ENCODE assay signal across 13 cellular contexts in the genomic region with DNA sequence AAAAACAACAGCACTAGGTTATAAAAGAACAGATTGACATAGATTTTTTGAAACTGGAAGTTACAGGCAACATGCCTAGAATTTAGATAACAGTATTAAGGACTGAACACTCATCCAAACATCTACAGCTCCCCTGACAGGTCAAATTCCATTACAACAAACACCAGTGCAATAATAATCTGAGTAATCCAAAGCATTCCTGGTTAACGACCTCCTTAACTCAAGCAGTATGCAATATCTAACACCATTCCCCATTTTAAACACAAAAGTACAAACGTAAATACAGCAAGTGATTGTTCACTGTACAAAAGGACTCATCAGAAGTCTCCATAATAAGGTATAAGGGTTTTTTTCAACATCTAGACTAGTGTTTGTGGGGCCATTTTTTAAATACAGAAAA. TPM values are rescaled to one million over a fixed set of nuclear protein-coding genes. Genes with fewer than 3 reads are reported as not detected.
DNase-seq lines count a peak whose midpoint lies in the region; ATAC-seq, FAIRE-seq and TF ChIP-seq lines count a peak whose summit lies in the region.
"Had no signal": no experiment of that assay in that cellular context is flagged by ENCODE, and none has a peak within 500 bp of the region (broad histone marks: within the 10 kb centered on the region; RNA-seq: fewer than 3 reads in every experiment).

No MANE protein-coding gene starts in this region.

- no peak for ATAC-seq in naive thymus-derived CD4-positive, alpha-beta T cell
- ATAC-seq: effector memory CD8-positive, alpha-beta T cell had no signal

- H3K27ac ChIP-seq in ACC112 (ENCODE audit: low read depth, low read length) (peak overlapping the region; percentile 75), SJCRH30 (no peak overlapping the region)
- no peak overlapping the region for H3K27ac ChIP-seq in naive thymus-derived CD4-positive, alpha-beta T cell (ENCODE audit: low read depth, low read length)
- H3K27ac ChIP-seq: parathyroid adenoma had no signal

- peaks cover 3% of the 10 kb centered on the region for H3K27me3 Mint-ChIP-seq in HFFc6 (ENCODE audit: insufficient read depth)
- H3K27me3 Mint-ChIP-seq in naive thymus-derived CD4-positive, alpha-beta T cell, result no peaks in the 10 kb centered on the region
- H3K27me3 Mint-ChIP-seq: effector memory CD8-positive, alpha-beta T cell had no signal

- H3K27me3 ChIP-seq in ACC112 (ENCODE audit: insufficient read depth, low read length), result no peaks in the 10 kb centered on the region
- no peaks in the 10 kb centered on the region for H3K27me3 ChIP-seq in naive thymus-derived CD4-positive, alpha-beta T cell (ENCODE audit: control insufficient read depth in 2 of 2, insufficient read depth in 2 of 2, low read length in 2 of 2)
- no peaks in the 10 kb centered on the region for H3K27me3 ChIP-seq in SJCRH30

- H2AFZ ChIP-seq in ACC112 (ENCODE audit: low read length, unreplicated experiment), result no peak overlapping the region
- H2AFZ ChIP-seq: parathyroid adenoma had no signal

- H3K27ac Mint-ChIP-seq in HFFc6, result peak overlapping the region; percentile 81
- peak overlapping the region in 2 of 9 donors; percentile 10 to 16 for H3K27ac Mint-ChIP-seq in naive thymus-derived CD4-positive, alpha-beta T cell

- no peak for FAIRE-seq in GM12891 (lab: Jason Lieb, UNC)

- peaks cover 4% of the 10 kb centered on the region for H3K9me3 Mint-ChIP-seq in HFFc6
- H3K9me3 Mint-ChIP-seq in naive thymus-derived CD4-positive, alpha-beta T cell, result peaks cover 0 to 5% (median 2%) of the 10 kb centered on the region in 11 donors
- H3K9me3 Mint-ChIP-seq: effector memory CD8-positive, alpha-beta T cell had no signal

- POLR2A ChIA-PET in naive thymus-derived CD4-positive, alpha-beta T cell (lab: Charles Lee), result no interaction called here

- TF ChIP-seq CTCF in HFFc6 (IDR thresholded peaks at IDR 0.05) (no peak), GM10266 (IDR thresholded peaks at IDR 0.05; ENCODE audit: control insufficient read depth, insufficient read depth, low read depth, missing control alignments) (no peak)

- peaks cover 97% of the 10 kb centered on the region for H3K4me1 Mint-ChIP-seq in HFFc6 (ENCODE audit: low read depth)
- peaks cover 22 to 75% (median 48%) of the 10 kb centered on the region in 7 donors for H3K4me1 Mint-ChIP-seq in naive thymus-derived CD4-positive, alpha-beta T cell

- CTCF ChIA-PET in naive thymus-derived CD4-positive, alpha-beta T cell (lab: Charles Lee), result no interaction called here

- DNase-seq in HFFc6 (peak; percentile 68), cerebellar cortex (ENCODE audit: low spot score) (peak; percentile 85), iris pigment epithelial cell (ENCODE audit: low read depth) (peak; percentile 77), GM10266 (ENCODE audit: extremely low spot score) (no peak), GM12891 (ENCODE audit: insufficient read length, low spot score) (no peak), SJCRH30 (no peak)
- no peak for DNase-seq in naive thymus-derived CD4-positive, alpha-beta T cell
- DNase-seq: activated CD4-positive, CD25-positive, alpha-beta regulatory T cell treated with anti-CD3 and anti-CD28 coated beads, Interleukin-2, amount 50 U/mL, for 72 hours; effector memory CD8-positive, alpha-beta T cell; NCI-H2171; SHP77 treated with DMSO at 0.1 percent for 48 hours had no signal

- TF ChIP-seq POLR2A in GM12891 (IDR thresholded peaks at IDR 0.05; ENCODE audit: low read depth, low read length), result no peak

- intact Hi-C loops in naive thymus-derived CD4-positive, alpha-beta T cell (cut with micrococcal nuclease), result no loop called here

- H3K36me3 ChIP-seq in ACC112 (ENCODE audit: insufficient read depth, low read length), result no peaks in the 10 kb centered on the region
- H3K36me3 ChIP-seq in naive thymus-derived CD4-positive, alpha-beta T cell (ENCODE audit: control insufficient read depth in 2 of 3, insufficient read depth in 3 of 3, low read length in 3 of 3), result no peaks in the 10 kb centered on the region
- H3K36me3 ChIP-seq in SJCRH30, result no peaks in the 10 kb centered on the region

- peaks cover 97% of the 10 kb centered on the region for H3K79me2 ChIP-seq in ACC112 (ENCODE audit: control insufficient read depth, insufficient read depth, low read length, unreplicated experiment)
- H3K79me2 ChIP-seq: parathyroid adenoma had no signal

- peak overlapping the region; percentile 69 for H3K4me3 Mint-ChIP-seq in HFFc6
- H3K4me3 Mint-ChIP-seq in naive thymus-derived CD4-positive, alpha-beta T cell, result no peak overlapping the region
- H3K4me3 Mint-ChIP-seq: effector memory CD8-positive, alpha-beta T cell had no signal

- H3K4me1 ChIP-seq in ACC112 (ENCODE audit: control insufficient read depth, insufficient read depth, low read length, unreplicated experiment) (peaks cover 75% of the 10 kb centered on the region), SJCRH30 (no peaks in the 10 kb centered on the region)
- no peaks in the 10 kb centered on the region for H3K4me1 ChIP-seq in naive thymus-derived CD4-positive, alpha-beta T cell (ENCODE audit: control insufficient read depth in 2 of 2, insufficient read depth in 2 of 2, low read length in 2 of 2)
- H3K4me1 ChIP-seq: parathyroid adenoma had no signal

- no peaks in the 10 kb centered on the region for H3K9me3 ChIP-seq in naive thymus-derived CD4-positive, alpha-beta T cell (ENCODE audit: control insufficient read depth in 2 of 3, low read length in 3 of 3)
- no peaks in the 10 kb centered on the region for H3K9me3 ChIP-seq in SJCRH30 (replicated peaks)

- H3K4me3 ChIP-seq in ACC112 (ENCODE audit: low read depth, low read length), result peak overlapping the region; percentile 27; the same call in 1 of the 2 replicates
- H3K4me3 ChIP-seq in naive thymus-derived CD4-positive, alpha-beta T cell (ENCODE audit: low read length), result no peak overlapping the region
- no peak overlapping the region for H3K4me3 ChIP-seq in SJCRH30

- peaks cover 30% of the 10 kb centered on the region for H3K36me3 Mint-ChIP-seq in HFFc6 (ENCODE audit: low read depth)
- H3K36me3 Mint-ChIP-seq in naive thymus-derived CD4-positive, alpha-beta T cell, result peaks cover 0 to 13% (median 7%) of the 10 kb centered on the region in 5 donors

TF ChIP-seq in GM12891, 5 proteins besides CTCF, POLR2A, EP300 and RAD21:
- no peak for TF ChIP-seq TAF1 (IDR thresholded peaks at IDR 0.05; ENCODE audit: low read depth, low read length)
- no peak for TF ChIP-seq SPI1 (IDR thresholded peaks at IDR 0.05; ENCODE audit: low read depth, low read length)
- no peak for TF ChIP-seq POLR2AphosphoS5 (IDR thresholded peaks at IDR 0.05; ENCODE audit: low read depth, low read length)

RNA-seq across cellular contexts. Expression of gene TSPAN5, which starts 30.5 kb away (rescaled TPM):
- 10 to 100 TPM; 59.6 to 75.4 (median 67.6) TPM for total RNA-seq in HFFc6 (2021; fragmentation: NEBNext Ultra II Directional; extraction: Animal tissue kit (Norgen Biotek cat#: 25700))
- polyA plus RNA-seq in GM12891 (2012; ENCODE audit: low read depth, missing spikeins), result 0.03 TPM
- 10 to 100 TPM in 3 of 5 experiments, 1 to 10 TPM in 2; 3.3 to 31.6 (median 10.9) TPM for total RNA-seq in naive thymus-derived CD4-positive, alpha-beta T cell
- polyA plus RNA-seq in naive thymus-derived CD4-positive, alpha-beta T cell, result 1 to 10 TPM; 6.8 to 7.8 TPM
- 24.6 and 27.2 TPM in 2 replicates for total RNA-seq in SJCRH30 (2014; rRNA removed; shearing (Covaris generic))

Comparison
In these comparisons a context has a peak if more than half of its experiments do, and no peak if none do; other contexts are left out.
1. DNase-seq: peak in HFFc6 (single experiment), cerebellar cortex (single experiment) and iris pigment epithelial cell (single experiment); none in GM10266 (single experiment), GM12891 (single experiment), naive thymus-derived CD4-positive, alpha-beta T cell (0 of 9) and SJCRH30 (0 of 2).